27 cellular contexts compared by ENCODE assay signal in genomic region chr2:80312282-80312839, GRCh38. TPM values are rescaled to one million over a fixed set of nuclear protein-coding genes. Genes with fewer than 3 reads are reported as not detected.
DNase-seq lines count a peak whose midpoint lies in the region; ATAC-seq, FAIRE-seq and TF ChIP-seq lines count a peak whose summit lies in the region.
"Had no signal": no experiment of that assay in that cellular context is flagged by ENCODE, and none has a peak within 500 bp of the region (broad histone marks: within the 10 kb centered on the region; RNA-seq: fewer than 3 reads in every experiment).

No MANE protein-coding gene starts in this region.

- H3K79me1 ChIP-seq in trophoblast cell (ENCODE audit: low read length), result no peaks in the 10 kb centered on the region

- no peak for TF ChIP-seq POLR2A in K562 (conservative IDR thresholded peaks at IDR 0.05)

- H3K9ac ChIP-seq in K562 (ENCODE audit: insufficient read depth in 1 of 2, low read depth in 2 of 2, low read length in 2 of 2) (no peak overlapping the region), trophoblast cell (ENCODE audit: low read length) (no peak overlapping the region)
- H3K9ac ChIP-seq: BLaER1 had no signal

- H3K4me2 ChIP-seq in K562 (ENCODE audit: insufficient read depth, low read length), result no peak overlapping the region; the same call in 1 of the 2 replicates
- H3K4me2 ChIP-seq in trophoblast cell (ENCODE audit: low read length), result no peak overlapping the region
- H3K4me2 ChIP-seq: BLaER1 had no signal

- no peaks in the 10 kb centered on the region for H3K36me3 ChIP-seq in K562 (ENCODE audit: control insufficient read depth, insufficient read depth, low read length)
- no peaks in the 10 kb centered on the region for H3K36me3 ChIP-seq in trophoblast cell (ENCODE audit: control insufficient read depth in 1 of 2, insufficient read depth in 2 of 2, low read length in 2 of 2)
- H3K36me3 ChIP-seq: BE2C, BLaER1 had no signal

- intact Hi-C loops in K562 (cut with micrococcal nuclease), result no loop called here

- H3K4me3 ChIP-seq in K562 (no peak overlapping the region), trophoblast cell (ENCODE audit: low read depth, low read length) (no peak overlapping the region)
- H3K4me3 ChIP-seq: BLaER1 had no signal

- in situ Hi-C loops in K562 (cut with MboI), result no loop called here

- DNase-seq in OCI-M1 (lab: John Stamatoyannopoulos, UW) (peak; percentile 49), K562 (ENCODE audit: extremely low read depth in 1 of 4, low spot score in 3 of 4) (peak in 1 of 4 experiments; percentile 51), kidney tubule cell (ENCODE audit: low spot score) (peak; percentile 60), trophoblast cell (peak; percentile 6 to 25), left lobe of liver (ENCODE audit: low spot score) (no peak), NCI-H82 (lab: John Stamatoyannopoulos, UW) (no peak), NCI-H2107 treated with DMSO at 0.1 percent for 48 hours (lab: John Stamatoyannopoulos, UW; ENCODE audit: unreplicated experiment) (no peak), NCI-H146 treated with DMSO at 0.1 percent for 48 hours (lab: John Stamatoyannopoulos, UW; ENCODE audit: unreplicated experiment) (no peak)
- DNase-seq: 8988T; ACHN; BE2C; C1 segment of cervical spinal cord; Caco-2; Calu3; CD4-positive, alpha-beta memory T cell; CD4-positive, CD25-positive, alpha-beta regulatory T cell; DMS79 treated with DMSO at 0.1 percent for 48 hours; GF-D8 had no signal

- POLR2A ChIA-PET in K562 (lab: Yijun Ruan, JAX), result interaction anchor here (0.6 kb wide), 1 partner anchor 230 kb away, joined by 3 read pairs; no protein-coding TSS in a partner anchor

- no peak overlapping the region for H4K91ac ChIP-seq in trophoblast cell (ENCODE audit: low read depth, low read length)

- H2BK12ac ChIP-seq in trophoblast cell (ENCODE audit: low read length), result no peak overlapping the region

- ATAC-seq in K562 (no peak; the same call in 2 of the 3 replicates), left lobe of liver (no peak)

- no peak overlapping the region for H2BK5ac ChIP-seq in trophoblast cell (ENCODE audit: low read depth, low read length, poor library complexity)

- 18% methylated on average over 5 of the region's 5 CpGs for WGBS in K562 (ENCODE audit: insufficient coverage, low coverage, missing lambda C conversion rate)
- no CpG with 5 or more reads among the region's 5 CpGs for WGBS in trophoblast cell (ENCODE audit: extremely low coverage, insufficient coverage, insufficient read length)

- H4K8ac ChIP-seq in trophoblast cell (ENCODE audit: low read depth, low read length), result no peak overlapping the region

- FAIRE-seq in K562 (lab: Jason Lieb, UNC), result no peak
- FAIRE-seq: A204.1, D721Med, G401.6, GM12891, GM19239 had no signal

- no peaks in the 10 kb centered on the region for H3K9me3 ChIP-seq in K562 (replicated peaks; ENCODE audit: control insufficient read depth, insufficient read depth, low read depth, low read length)
- H3K9me3 ChIP-seq in trophoblast cell (ENCODE audit: insufficient read depth, low read depth, low read length), result no peaks in the 10 kb centered on the region
- H3K9me3 ChIP-seq: BE2C, BLaER1, Caco-2 had no signal

- no peaks in the 10 kb centered on the region for H4K20me1 ChIP-seq in K562 (replicated peaks; ENCODE audit: control insufficient read depth, insufficient read depth, low read length)
- H4K20me1 ChIP-seq: BLaER1 had no signal

- H3K9me1 ChIP-seq in K562 (ENCODE audit: control insufficient read depth, insufficient read depth, low read length), result no peaks in the 10 kb centered on the region

- no peak overlapping the region for H3K23ac ChIP-seq in trophoblast cell (ENCODE audit: low read length)

- no peak overlapping the region for H3K27ac ChIP-seq in K562 (ENCODE audit: extremely low read depth, low read depth, low read length)
- no peak overlapping the region for H3K27ac ChIP-seq in trophoblast cell (ENCODE audit: low read depth, low read length)
- H3K27ac ChIP-seq: BLaER1 had no signal

- no peak overlapping the region for H3K14ac ChIP-seq in trophoblast cell (ENCODE audit: low read length)

- H3K18ac ChIP-seq in trophoblast cell (ENCODE audit: low read length), result no peak overlapping the region

- H2AFZ ChIP-seq in K562 (ENCODE audit: low read depth, low read length) (peak overlapping the region; percentile 73), trophoblast cell (ENCODE audit: insufficient read depth, low read length, poor library complexity) (no peak overlapping the region)

- CTCF ChIA-PET in K562 (lab: Yijun Ruan, JAX; ENCODE audit: low intra/inter-chr PET ratio), result no interaction called here

- no peak overlapping the region for H3K4ac ChIP-seq in trophoblast cell (ENCODE audit: low read depth, low read length)

- no peak overlapping the region for H4K12ac ChIP-seq in trophoblast cell (ENCODE audit: low read depth, low read length)

- TF ChIP-seq CTCF in K562 (IDR thresholded peaks at IDR 0.05 in 2 of 3, conservative IDR thresholded peaks at IDR 0.05 in 1 of 3; ENCODE audit: insufficient read depth in 2 of 3, low read depth in 1 of 3, low read length in 3 of 3), result no peak

- peak; percentile 78 for TF ChIP-seq EP300 in K562 (IDR thresholded peaks at IDR 0.05; ENCODE audit: low read length)

- peaks cover 0 to 7% of the 10 kb centered on the region in 2 experiments; a peak in 2 of 5 replicates for H3K4me1 ChIP-seq in K562 (replicated peaks in 1 of 2; ENCODE audit: control insufficient read depth in 2 of 2, insufficient read depth in 2 of 2, low read length in 2 of 2)
- no peaks in the 10 kb centered on the region for H3K4me1 ChIP-seq in trophoblast cell (ENCODE audit: control insufficient read depth in 1 of 2, insufficient read depth in 2 of 2, low read length in 2 of 2)
- H3K4me1 ChIP-seq: BE2C, BLaER1, Caco-2 had no signal

- no peak overlapping the region for H2BK120ac ChIP-seq in trophoblast cell (ENCODE audit: insufficient read depth, low read length, poor library complexity)

- TF ChIP-seq RAD21 in K562 (CRISPR knock-in tag; conservative IDR thresholded peaks at IDR 0.05 in 1 of 2, IDR thresholded peaks at IDR 0.05 in 1 of 2), result no peak

- BruUV-seq in K562 (replicated peaks; lab: Mats Ljungman, UMichigan), result no TSS peak

- H2AK5ac ChIP-seq in trophoblast cell (ENCODE audit: low read length), result no peak overlapping the region

- no peaks in the 10 kb centered on the region for H3K27me3 ChIP-seq in K562 (ENCODE audit: control insufficient read depth in 2 of 2, insufficient read depth in 2 of 2, low read length in 2 of 2)
- H3K27me3 ChIP-seq in trophoblast cell (ENCODE audit: insufficient read depth, low read length), result no peaks in the 10 kb centered on the region
- H3K27me3 ChIP-seq: BE2C, BLaER1 had no signal

- H3K79me2 ChIP-seq in K562 (ENCODE audit: control insufficient read depth, insufficient read depth, low read length), result no peaks in the 10 kb centered on the region
- no peaks in the 10 kb centered on the region for H3K79me2 ChIP-seq in trophoblast cell (ENCODE audit: control insufficient read depth, insufficient read depth, low read length, poor library complexity)

TF ChIP-seq in K562, 482 proteins besides CTCF, POLR2A, EP300 and RAD21 (continues in another document):
- TF ChIP-seq NCOA1 (IDR thresholded peaks at IDR 0.05; ENCODE audit: low read depth) (peak; percentile 78; the same call in 1 of the 2 replicates), ZNF75A (CRISPR knock-in tag; IDR thresholded peaks at IDR 0.05) (0 out of 2 replicates have a peak, but pooled peaks have one; percentile 49), ZBTB9 (CRISPR knock-in tag; IDR thresholded peaks at IDR 0.05) (no peak), HOXB6 (CRISPR knock-in tag; IDR thresholded peaks at IDR 0.05; ENCODE audit: borderline replicate concordance) (no peak), HIVEP1 (CRISPR knock-in tag; IDR thresholded peaks at IDR 0.05) (no peak), ZNF316 (IDR thresholded peaks at IDR 0.05) (0 out of 2 replicates have a peak, but pooled peaks have one; percentile 42), ZNF830 (CRISPR knock-in tag; IDR thresholded peaks at IDR 0.05) (no peak), CAMTA2 (CRISPR knock-in tag; conservative IDR thresholded peaks at IDR 0.05) (no peak), ZNF79 (CRISPR knock-in tag; IDR thresholded peaks at IDR 0.05; ENCODE audit: low read depth) (no peak)

RNA-seq across cellular contexts. Expression of gene LRRTM1, which starts 7.8 kb away (rescaled TPM):
- total RNA-seq in K562 (2011; cell fraction: chromatin; rRNA removed; ENCODE audit: low replicate concordance), result 0.28 and 0.37 TPM in 2 replicates
- 0.26 and 0.33 TPM in 2 replicates for total RNA-seq in K562 (2011; cell fraction: nucleolus; rRNA removed)
- not detected in 2 replicates for total RNA-seq in K562 (2011; cell fraction: nucleoplasm; rRNA removed)
- total RNA-seq in K562 (2014; rRNA removed) (not detected in 2 replicates), K562 (2014; rRNA removed; fragmentation: Illumina TruSeq; extraction: Trizol) (not detected in 2 replicates), K562 (2015; rRNA removed; fragmentation: Illumina TruSeq; extraction: Trizol) (0.19 and 0.33 TPM in 2 replicates), K562 (2021) (not detected in 2 replicates), left lobe of liver (not detected)
- polyA plus RNA-seq in K562 (2011; rRNA removed) (0.07 TPM in 1 of 2 replicates, not detected in the other), K562 (2014; fragmentation: Illumina TruSeq; extraction: Trizol) (not detected in 2 replicates), K562 (2014; fragmentation: Nextera tagmentation; extraction: Ambion mirVana) (not detected), K562 (2014; rRNA removed) (0.04 and 0.11 TPM in 2 replicates)
- polyA plus RNA-seq in K562 (2011; cell fraction: cytosol; rRNA removed), result 0.25 TPM in 1 of 2 replicates, not detected in the other
- polyA plus RNA-seq in K562 (2011; cell fraction: nucleus; rRNA removed), result 0.74 TPM in 1 of 2 replicates, not detected in the other
- polyA plus RNA-seq in K562 (2012), result 0.30 and 0.39 TPM in 2 replicates
- polyA minus RNA-seq in K562 (2011; rRNA and poly(A)+ RNA removed), result not detected in 2 replicates
- polyA minus RNA-seq in K562 (2011; cell fraction: cytosol; rRNA and poly(A)+ RNA removed), result 0.38 TPM in 1 of 2 replicates, not detected in the other
- 0.13 TPM in 1 of 2 replicates, not detected in the other for polyA minus RNA-seq in K562 (2011; cell fraction: nucleus; rRNA and poly(A)+ RNA removed)
- polyA plus RNA-seq in trophoblast cell (2013), result 0.25 TPM in 2 replicates
- total RNA-seq: A673; Caco-2; Calu3; CD4-positive, alpha-beta memory T cell; CD4-positive, CD25-positive, alpha-beta regulatory T cell had no signal
- polyA plus RNA-seq: AG04450; CD14-positive monocyte; CD4-positive, alpha-beta memory T cell; CD4-positive, CD25-positive, alpha-beta regulatory T cell had no signal

Comparison
In these comparisons a context has a peak if more than half of its experiments do, and no peak if none do; other contexts are left out.
1. DNase-seq: peak in OCI-M1 (single experiment), kidney tubule cell (single experiment) and trophoblast cell (2 of 2); none in left lobe of liver (single experiment), NCI-H82 (single experiment), NCI-H2107 treated with DMSO at 0.1 percent for 48 hours (single experiment) and NCI-H146 treated with DMSO at 0.1 percent for 48 hours (single experiment).